Comparison of ENCODE assay signal across 15 cellular contexts in genomic region chr1:186574951-186575747, GRCh38.
DNase-seq lines count a peak whose midpoint lies in the region; ATAC-seq, FAIRE-seq and TF ChIP-seq lines count a peak whose summit lies in the region.
"Had no signal": no experiment of that assay in that cellular context is flagged by ENCODE, and none has a peak within 500 bp of the region (broad histone marks: within the 10 kb centered on the region; RNA-seq: fewer than 3 reads in every experiment).

No MANE protein-coding gene starts in this region.

- no peak for TF ChIP-seq POLR2A in A549 (IDR thresholded peaks at IDR 0.05; ENCODE audit: low read length)
- TF ChIP-seq POLR2A in stomach (IDR thresholded peaks at IDR 0.05) = no peak

- H3K9me2 ChIP-seq in GM23248 (ENCODE audit: insufficient read depth) = no peaks in the 10 kb centered on the region

- POLR2A ChIA-PET in A549 (lab: Yijun Ruan, JAX) = no interaction called here

- ATAC-seq in A549 = no peak
- ATAC-seq in left cardiac atrium = no peak
- no peak for ATAC-seq in GM18498 (IDR thresholded peaks at IDR 0.05; ENCODE audit: unreplicated experiment)

- no peak overlapping the region for H2AFZ ChIP-seq in GM23248

- intact Hi-C loops in left cardiac atrium (cut with DNase I) = no loop called here
- intact Hi-C loops in stomach (cut with DNase I; ENCODE audit: low total_unique reads) = no loop called here

- H4K20me1 ChIP-seq in GM23248 (ENCODE audit: insufficient read depth) = no peaks in the 10 kb centered on the region

- DNase-seq in A549 (ENCODE audit: low read depth in 1 of 2, low spot score in 1 of 2) = no peak
- peak; percentile 39 for DNase-seq in GM23248
- peak; percentile 75 for DNase-seq in SK-N-MC (ENCODE audit: low read depth, low spot score)
- peak; percentile 86 for DNase-seq in fibroblast of the aortic adventitia (ENCODE audit: low read depth)
- DNase-seq in left cardiac atrium = no peak
- no peak for DNase-seq in stomach
- DNase-seq in HPDE6-E6E7 (ENCODE audit: extremely low spot score) = no peak
- DNase-seq: activated naive CD4-positive, alpha-beta T cell treated with anti-CD3 and anti-CD28 coated beads for 36 hours; central memory CD4-positive, alpha-beta T cell; KG1; NCI-H2029; ovary; WERI-Rb-1 had no signal

- H3K79me2 ChIP-seq in GM23248 (ENCODE audit: insufficient read depth) = no peaks in the 10 kb centered on the region

- no peaks in the 10 kb centered on the region for H3K9me3 ChIP-seq in A549
- H3K9me3 ChIP-seq in GM23248 (ENCODE audit: low read depth) = no peaks in the 10 kb centered on the region
- no peaks in the 10 kb centered on the region for H3K9me3 ChIP-seq in SK-N-MC (ENCODE audit: low read depth, low read length)
- no peaks in the 10 kb centered on the region for H3K9me3 ChIP-seq in stomach
- H3K9me3 ChIP-seq: ovary, tibial nerve had no signal

- in situ Hi-C loops in GM23248 (cut with MboI) = no loop called here

- no peak for FAIRE-seq in A549 (lab: Jason Lieb, UNC)

- H3K4me3 ChIP-seq in A549 = no peak overlapping the region
- no peak overlapping the region for H3K4me3 ChIP-seq in GM23248
- H3K4me3 ChIP-seq in SK-N-MC = no peak overlapping the region
- no peak overlapping the region for H3K4me3 ChIP-seq in fibroblast of the aortic adventitia (ENCODE audit: low read depth, low read length)
- H3K4me3 ChIP-seq in stomach = no peak overlapping the region
- H3K4me3 ChIP-seq: ovary, tibial nerve had no signal

- TF ChIP-seq CTCF in A549 (IDR thresholded peaks at IDR 0.05) (no peak), fibroblast of the aortic adventitia (IDR thresholded peaks at IDR 0.05; ENCODE audit: insufficient read depth, low read length) (no peak), stomach (IDR thresholded peaks at IDR 0.05) (no peak)

- peaks cover 22% of the 10 kb centered on the region for H3F3A ChIP-seq in GM23248 (ENCODE audit: insufficient read depth)

- H3K4me1 ChIP-seq in A549 = peaks cover 24% of the 10 kb centered on the region
- H3K4me1 ChIP-seq in GM23248 (ENCODE audit: insufficient read depth) = peaks cover 21% of the 10 kb centered on the region
- peaks cover 0 to 19% (median 1%) of the 10 kb centered on the region in 4 donors for H3K4me1 ChIP-seq in stomach

- no peak for TF ChIP-seq RAD21 in A549 (conservative IDR thresholded peaks at IDR 0.05 in 1 of 2, IDR thresholded peaks at IDR 0.05 in 1 of 2)

- H3K27me3 ChIP-seq in GM23248 (replicated peaks; ENCODE audit: insufficient read depth) = no peaks in the 10 kb centered on the region
- no peaks in the 10 kb centered on the region for H3K27me3 ChIP-seq in stomach
- H3K27me3 ChIP-seq: ovary, tibial nerve had no signal

- H3K36me3 ChIP-seq in GM23248 (ENCODE audit: low read depth) (no peaks in the 10 kb centered on the region), SK-N-MC (ENCODE audit: insufficient read depth, low read length) (no peaks in the 10 kb centered on the region), stomach (no peaks in the 10 kb centered on the region)
- H3K36me3 ChIP-seq: ovary, tibial nerve, WERI-Rb-1 had no signal

- 35% methylated on average over 1 of the region's 1 CpG for WGBS in A549 (ENCODE audit: missing lambda C conversion rate)
- 77 to 80% methylated on average over 1 of the region's 1 CpG for WGBS in GM23248 (ENCODE audit: low coverage in 1 of 2, low lambda C conversion rate in 2 of 2, missing lambda C conversion rate in 2 of 2), 2 experiments
- 52 to 71% (median 65%) methylated on average over 1 of the region's 1 CpG for WGBS in stomach, 5 donors

- H3K9ac ChIP-seq in GM23248 (no peak overlapping the region), SK-N-MC (ENCODE audit: insufficient read length) (no peak overlapping the region)

- H3K27ac ChIP-seq in A549 = no peak overlapping the region
- H3K27ac ChIP-seq in GM23248 = 0 out of 2 replicates have a peak overlapping the region, but pooled peaks have one; percentile 0
- no peak overlapping the region for H3K27ac ChIP-seq in SK-N-MC
- H3K27ac ChIP-seq in stomach = no peak overlapping the region
- H3K27ac ChIP-seq: ovary, tibial nerve, WERI-Rb-1 had no signal

- CTCF ChIA-PET in A549 (lab: Yijun Ruan, JAX) = no interaction called here

- TF ChIP-seq EP300 in A549 (IDR thresholded peaks at IDR 0.05) (no peak), stomach (IDR thresholded peaks at IDR 0.05) (no peak)

- H3K4me2 ChIP-seq in A549 (peak overlapping the region; percentile 15; the same call in 1 of the 3 replicates), GM23248 (ENCODE audit: unreplicated experiment) (peak overlapping the region; percentile 7)

TF ChIP-seq in A549, 52 proteins besides CTCF, POLR2A, EP300 and RAD21:
- TF ChIP-seq RNF2 (IDR thresholded peaks at IDR 0.05; ENCODE audit: borderline replicate concordance, low read depth) (no peak), HES2 (IDR thresholded peaks at IDR 0.05) (no peak), RFX5 (IDR thresholded peaks at IDR 0.05) (no peak), FOXS1 (CRISPR knock-in tag; IDR thresholded peaks at IDR 0.05) (no peak), HDAC2 (IDR thresholded peaks at IDR 0.05) (no peak), CEBPB (IDR thresholded peaks at IDR 0.05) (no peak), RCOR1 (IDR thresholded peaks at IDR 0.05; ENCODE audit: low read depth, low read length) (no peak), ESRRA (IDR thresholded peaks at IDR 0.05; ENCODE audit: borderline replicate concordance, low read length) (no peak), JUN (IDR thresholded peaks at IDR 0.05) (no peak), E2F6 (IDR thresholded peaks at IDR 0.05; ENCODE audit: borderline replicate concordance, low read depth) (no peak), JUNB (IDR thresholded peaks at IDR 0.05) (no peak), POLR2AphosphoS2 (conservative IDR thresholded peaks at IDR 0.05; ENCODE audit: low read length) (no peak), TFCP2L1 (CRISPR knock-in tag; IDR thresholded peaks at IDR 0.05) (no peak), CHD2 (IDR thresholded peaks at IDR 0.05; ENCODE audit: low read length, partially characterized antibody) (no peak), EHMT2 (IDR thresholded peaks at IDR 0.05; ENCODE audit: low read depth) (no peak), ELK1 (IDR thresholded peaks at IDR 0.05; ENCODE audit: low read depth, low read length) (no peak), MYC (IDR thresholded peaks at IDR 0.05; ENCODE audit: borderline replicate concordance, low read length) (no peak), HEYL (CRISPR knock-in tag; IDR thresholded peaks at IDR 0.05) (no peak), CBX8 (IDR thresholded peaks at IDR 0.05) (no peak), MAFK (IDR thresholded peaks at IDR 0.05; ENCODE audit: partially characterized antibody) (no peak)

Comparison
In these comparisons a context has a peak if more than half of its experiments do, and no peak if none do; other contexts are left out.
1. DNase-seq: peak in GM23248 (single experiment), SK-N-MC (single experiment) and fibroblast of the aortic adventitia (single experiment); none in A549 (0 of 2), left cardiac atrium (single experiment), stomach (single experiment) and HPDE6-E6E7 (single experiment).